ENCODE assay signal across 1 cellular context in the genomic region with DNA sequence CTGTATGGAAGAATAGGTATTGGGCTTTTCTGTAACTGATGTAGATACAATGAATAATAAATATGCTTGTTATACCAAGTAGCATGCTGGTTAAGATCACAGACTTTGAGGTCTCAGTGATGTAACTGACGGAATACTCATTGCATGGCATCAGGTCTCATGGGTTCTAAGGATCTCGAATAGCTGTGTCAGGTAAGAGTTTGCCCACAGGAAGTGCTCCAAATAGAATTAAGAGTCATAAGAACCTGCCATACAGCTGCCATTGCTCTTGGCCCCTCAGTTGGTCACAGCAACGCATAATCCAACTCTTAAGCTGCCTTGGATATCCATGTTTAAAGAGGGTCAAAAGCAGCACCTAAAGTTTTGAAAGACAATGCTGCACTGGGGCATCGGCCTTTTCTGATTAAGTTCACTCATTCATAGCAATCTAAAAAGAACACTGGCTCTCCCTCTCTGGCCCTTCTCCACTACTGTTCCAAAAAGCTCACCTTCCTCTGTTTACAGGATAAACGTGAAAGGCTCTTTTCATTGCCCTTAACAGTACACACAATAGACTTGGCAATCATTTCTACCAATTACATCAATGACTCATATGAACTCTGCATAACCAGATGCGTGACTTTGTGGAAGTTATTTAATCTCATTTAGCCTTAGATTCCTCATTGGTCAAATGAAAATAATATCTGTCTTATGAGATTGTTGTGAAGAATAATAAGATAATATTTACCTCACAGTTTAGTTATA.
TF ChIP-seq lines count a peak whose summit lies in the region.

No MANE protein-coding gene starts in this region.

TF ChIP-seq in Ishikawa, 13 proteins besides CTCF, POLR2A, EP300 and RAD21:
- TF ChIP-seq, protein P1, sequence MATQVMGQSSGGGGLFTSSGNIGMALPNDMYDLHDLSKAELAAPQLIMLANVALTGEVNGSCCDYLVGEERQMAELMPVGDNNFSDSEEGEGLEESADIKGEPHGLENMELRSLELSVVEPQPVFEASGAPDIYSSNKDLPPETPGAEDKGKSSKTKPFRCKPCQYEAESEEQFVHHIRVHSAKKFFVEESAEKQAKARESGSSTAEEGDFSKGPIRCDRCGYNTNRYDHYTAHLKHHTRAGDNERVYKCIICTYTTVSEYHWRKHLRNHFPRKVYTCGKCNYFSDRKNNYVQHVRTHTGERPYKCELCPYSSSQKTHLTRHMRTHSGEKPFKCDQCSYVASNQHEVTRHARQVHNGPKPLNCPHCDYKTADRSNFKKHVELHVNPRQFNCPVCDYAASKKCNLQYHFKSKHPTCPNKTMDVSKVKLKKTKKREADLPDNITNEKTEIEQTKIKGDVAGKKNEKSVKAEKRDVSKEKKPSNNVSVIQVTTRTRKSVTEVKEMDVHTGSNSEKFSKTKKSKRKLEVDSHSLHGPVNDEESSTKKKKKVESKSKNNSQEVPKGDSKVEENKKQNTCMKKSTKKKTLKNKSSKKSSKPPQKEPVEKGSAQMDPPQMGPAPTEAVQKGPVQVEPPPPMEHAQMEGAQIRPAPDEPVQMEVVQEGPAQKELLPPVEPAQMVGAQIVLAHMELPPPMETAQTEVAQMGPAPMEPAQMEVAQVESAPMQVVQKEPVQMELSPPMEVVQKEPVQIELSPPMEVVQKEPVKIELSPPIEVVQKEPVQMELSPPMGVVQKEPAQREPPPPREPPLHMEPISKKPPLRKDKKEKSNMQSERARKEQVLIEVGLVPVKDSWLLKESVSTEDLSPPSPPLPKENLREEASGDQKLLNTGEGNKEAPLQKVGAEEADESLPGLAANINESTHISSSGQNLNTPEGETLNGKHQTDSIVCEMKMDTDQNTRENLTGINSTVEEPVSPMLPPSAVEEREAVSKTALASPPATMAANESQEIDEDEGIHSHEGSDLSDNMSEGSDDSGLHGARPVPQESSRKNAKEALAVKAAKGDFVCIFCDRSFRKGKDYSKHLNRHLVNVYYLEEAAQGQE (IDR thresholded peaks at IDR 0.05; ENCODE audit: low read depth), result no peak
- TF ChIP-seq TEAD4 (IDR thresholded peaks at IDR 0.05) (peak; percentile 25; the same call in 1 of the 2 replicates), ZBTB7A (IDR thresholded peaks at IDR 0.05; ENCODE audit: low read depth) (no peak), FOXM1 (IDR thresholded peaks at IDR 0.05; ENCODE audit: borderline replicate concordance, low read depth) (no peak), YY1 (IDR thresholded peaks at IDR 0.05; ENCODE audit: low read depth) (no peak), TCF12 (IDR thresholded peaks at IDR 0.05; ENCODE audit: low read depth) (no peak), CREB1 (IDR thresholded peaks at IDR 0.05; ENCODE audit: low read depth) (no peak), NFIC (IDR thresholded peaks at IDR 0.05) (peak; percentile 56)
- TF ChIP-seq, protein P2, sequence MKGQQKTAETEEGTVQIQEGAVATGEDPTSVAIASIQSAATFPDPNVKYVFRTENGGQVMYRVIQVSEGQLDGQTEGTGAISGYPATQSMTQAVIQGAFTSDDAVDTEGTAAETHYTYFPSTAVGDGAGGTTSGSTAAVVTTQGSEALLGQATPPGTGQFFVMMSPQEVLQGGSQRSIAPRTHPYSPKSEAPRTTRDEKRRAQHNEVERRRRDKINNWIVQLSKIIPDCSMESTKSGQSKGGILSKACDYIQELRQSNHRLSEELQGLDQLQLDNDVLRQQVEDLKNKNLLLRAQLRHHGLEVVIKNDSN (IDR thresholded peaks at IDR 0.05), result no peak
- TF ChIP-seq, protein P3, sequence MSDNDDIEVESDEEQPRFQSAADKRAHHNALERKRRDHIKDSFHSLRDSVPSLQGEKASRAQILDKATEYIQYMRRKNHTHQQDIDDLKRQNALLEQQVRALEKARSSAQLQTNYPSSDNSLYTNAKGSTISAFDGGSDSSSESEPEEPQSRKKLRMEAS (IDR thresholded peaks at IDR 0.05), result no peak
